29 cellular contexts compared by ENCODE assay signal in the genomic region with DNA sequence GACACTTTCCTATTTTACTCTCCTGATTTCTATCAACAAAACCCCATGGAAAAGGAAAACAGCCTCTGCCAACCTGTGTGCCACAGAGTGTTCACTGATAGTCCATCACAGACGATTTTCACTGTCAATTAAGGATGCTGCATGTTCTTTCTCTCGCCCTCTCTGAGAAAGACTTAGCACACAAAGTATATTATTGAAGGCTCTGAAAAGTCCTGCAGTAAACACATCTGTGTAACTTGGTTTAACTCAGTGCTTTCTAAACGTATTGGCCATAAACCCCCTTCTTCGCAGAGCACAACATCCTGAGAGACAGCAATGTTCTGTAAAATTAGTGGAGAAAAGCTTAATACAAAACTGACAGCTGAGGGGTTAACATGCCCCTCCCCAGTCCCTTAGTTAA.
"Had no signal": no experiment of that assay in that cellular context is flagged by ENCODE, and none has a peak within 500 bp of the region (broad histone marks: within the 10 kb centered on the region; RNA-seq: fewer than 3 reads in every experiment).

No MANE protein-coding gene starts in this region.

- DNase-seq: naive B cell; naive thymus-derived CD8-positive, alpha-beta T cell; nephron progenitor cell; nucleus accumbens; pancreas; psoas muscle; right cardiac atrium; right lobe of liver; sigmoid colon; small intestine; stimulated activated CD4-positive, alpha-beta T cell treated with anti-CD3 and anti-CD28 coated beads, Interleukin-15, amount 100 ng/mL, for 24 hours; stimulated activated CD4-positive, alpha-beta T cell treated with anti-CD3 and anti-CD28 coated beads, Interleukin-2, amount 100 ng/mL, for 24 hours; stimulated activated CD4-positive, alpha-beta T cell treated with anti-CD3 and anti-CD28 coated beads, Interleukin-2, amount 100 ng/mL, for 48 hours; stimulated activated CD4-positive, alpha-beta T cell treated with anti-CD3 and anti-CD28 coated beads, Interleukin-4, amount 100 ng/mL, for 24 hours; stimulated activated naive B cell treated with anti-CD40 and anti-IgM and Interleukin-4, amounts not matched to agents 10 μg/mL and 1 μg/mL and 100 μg/mL, for 72 hours; stimulated activated naive CD4-positive, alpha-beta T cell treated with Interleukin-2 at 50 U/mL for 16 hours; stomach; testis; tibial artery; transverse colon; upper lobe of right lung; uterus had no signal

- H3K9me3 ChIP-seq: neutrophil, pancreas, psoas muscle, right lobe of liver, sigmoid colon, stomach, suprapubic skin, testis, tibial artery, transverse colon, upper lobe of right lung, uterus had no signal

- H3K27ac Mint-ChIP-seq: naive B cell; naive thymus-derived CD8-positive, alpha-beta T cell; nephron progenitor cell; progenitor cell of endocrine pancreas; stimulated activated effector memory CD8-positive, alpha-beta T cell treated with anti-CD3 and anti-CD28 coated beads, Interleukin-12 subunit alpha, Interleukin-12 subunit beta, amount 100 ng/mL, for 72 hours; stimulated activated naive B cell treated with anti-CD40 and anti-IgM and Interleukin-4, amounts not matched to agents 10 μg/mL and 1 μg/mL and 100 μg/mL, for 72 hours; stimulated activated naive CD8-positive, alpha-beta T cell treated with anti-CD3 and anti-CD28 coated beads, Interleukin-15, Interleukin-2, amounts not matched to agents 100 ng/mL and 50 ng/mL, for 24 hours; type B pancreatic cell had no signal

- H3K9me3 Mint-ChIP-seq: naive B cell; naive thymus-derived CD8-positive, alpha-beta T cell; nephron progenitor cell; neural crest cell; stimulated activated effector memory CD8-positive, alpha-beta T cell treated with anti-CD3 and anti-CD28 coated beads, Interleukin-12 subunit alpha, Interleukin-12 subunit beta, amount 100 ng/mL, for 72 hours; stimulated activated naive B cell treated with anti-CD40 and anti-IgM and Interleukin-4, amounts not matched to agents 10 μg/mL and 1 μg/mL and 100 μg/mL, for 72 hours; stimulated activated naive CD8-positive, alpha-beta T cell treated with anti-CD3 and anti-CD28 coated beads, Interleukin-15, Interleukin-2, amounts not matched to agents 100 ng/mL and 50 ng/mL, for 24 hours; type B pancreatic cell had no signal

- H3K36me3 Mint-ChIP-seq: naive thymus-derived CD8-positive, alpha-beta T cell; stimulated activated effector memory CD8-positive, alpha-beta T cell treated with anti-CD3 and anti-CD28 coated beads, Interleukin-12 subunit alpha, Interleukin-12 subunit beta, amount 100 ng/mL, for 72 hours; type B pancreatic cell had no signal

- ATAC-seq: naive thymus-derived CD8-positive, alpha-beta T cell; pancreas; psoas muscle; right cardiac atrium; right lobe of liver; stimulated activated effector memory CD8-positive, alpha-beta T cell treated with anti-CD3 and anti-CD28 coated beads, Interleukin-12 subunit alpha, Interleukin-12 subunit beta, amount 100 ng/mL, for 72 hours; stimulated activated naive B cell treated with anti-CD40 and anti-IgM and Interleukin-4, amounts not matched to agents 10 μg/mL and 1 μg/mL and 100 μg/mL, for 72 hours; upper lobe of right lung had no signal

- H3K4me1 Mint-ChIP-seq: stimulated activated effector memory CD8-positive, alpha-beta T cell treated with anti-CD3 and anti-CD28 coated beads, Interleukin-12 subunit alpha, Interleukin-12 subunit beta, amount 100 ng/mL, for 72 hours had no signal

- H3K27ac ChIP-seq: neutrophil, pancreas, psoas muscle, right lobe of liver, sigmoid colon, stomach, suprapubic skin, testis, tibial artery, transverse colon, upper lobe of right lung, uterus had no signal

- FAIRE-seq: pancreas, small intestine had no signal

- H3K4me3 ChIP-seq: pancreas, psoas muscle, right lobe of liver, sigmoid colon, stomach, suprapubic skin, testis, tibial artery, transverse colon, upper lobe of right lung, uterus had no signal

- H3K36me3 ChIP-seq: neutrophil, pancreas, right lobe of liver, sigmoid colon, stomach, suprapubic skin, tibial artery, transverse colon, upper lobe of right lung, uterus had no signal

- H3K4me1 ChIP-seq: pancreas, psoas muscle, right lobe of liver, sigmoid colon, stomach, suprapubic skin, testis, tibial artery, transverse colon, upper lobe of right lung, uterus had no signal

- H3K27me3 Mint-ChIP-seq: naive thymus-derived CD8-positive, alpha-beta T cell; stimulated activated naive B cell treated with anti-CD40 and anti-IgM and Interleukin-4, amounts not matched to agents 10 μg/mL and 1 μg/mL and 100 μg/mL, for 72 hours; stimulated activated naive CD8-positive, alpha-beta T cell treated with anti-CD3 and anti-CD28 coated beads, Interleukin-15, Interleukin-2, amounts not matched to agents 100 ng/mL and 50 ng/mL, for 24 hours had no signal

- H3K4me3 Mint-ChIP-seq: naive B cell; naive thymus-derived CD8-positive, alpha-beta T cell; nephron progenitor cell; neural crest cell; stimulated activated effector memory CD8-positive, alpha-beta T cell treated with anti-CD3 and anti-CD28 coated beads, Interleukin-12 subunit alpha, Interleukin-12 subunit beta, amount 100 ng/mL, for 72 hours; stimulated activated naive B cell treated with anti-CD40 and anti-IgM and Interleukin-4, amounts not matched to agents 10 μg/mL and 1 μg/mL and 100 μg/mL, for 72 hours; stimulated activated naive CD8-positive, alpha-beta T cell treated with anti-CD3 and anti-CD28 coated beads, Interleukin-15, Interleukin-2, amounts not matched to agents 100 ng/mL and 50 ng/mL, for 24 hours; type B pancreatic cell had no signal

- H3K27me3 ChIP-seq: pancreas, right lobe of liver, sigmoid colon, stomach, suprapubic skin, testis, tibial artery, transverse colon, upper lobe of right lung, uterus had no signal
